In genomic region chr7:143239822-143240221, GRCh38 we compare ENCODE assay signal across 13 cellular contexts. TPM values are rescaled to one million over a fixed set of nuclear protein-coding genes. Genes with fewer than 3 reads are reported as not detected.
DNase-seq lines count a peak whose midpoint lies in the region; ATAC-seq and TF ChIP-seq lines count a peak whose summit lies in the region.
"Had no signal": no experiment of that assay in that cellular context is flagged by ENCODE, and none has a peak within 500 bp of the region (broad histone marks: within the 10 kb centered on the region; RNA-seq: fewer than 3 reads in every experiment).

No MANE protein-coding gene starts in this region.

- no peak overlapping the region for H3K4me2 ChIP-seq in mammary epithelial cell (ENCODE audit: insufficient read depth, low read depth, low read length)
- H3K4me2 ChIP-seq: neural progenitor cell had no signal

- peaks cover 4% of the 10 kb centered on the region for H3K36me3 Mint-ChIP-seq in T-helper 17 cell (ENCODE audit: low read depth)
- H3K36me3 Mint-ChIP-seq: neural progenitor cell had no signal

- peak; percentile 93 for DNase-seq in CD1c-positive myeloid dendritic cell (ENCODE audit: extremely low spot score)
- peak; percentile 97 for DNase-seq in MV-4-11 (lab: John Stamatoyannopoulos, UW)
- DNase-seq in mammary epithelial cell = peak; percentile 45
- DNase-seq in T-helper 17 cell = no peak
- DNase-seq in adrenal gland = no peak
- no peak for DNase-seq in prostate gland (ENCODE audit: low spot score)

- H3K4me3 ChIP-seq in mammary epithelial cell (replicated peaks in 1 of 3; ENCODE audit: insufficient read depth in 1 of 3, low read depth in 2 of 3, low read length in 3 of 3) (no peak overlapping the region), muscle layer of colon (ENCODE audit: low read depth in 1 of 2, low read length in 2 of 2) (no peak overlapping the region), adrenal gland (no peak overlapping the region), prostate gland (no peak overlapping the region)
- H3K4me3 ChIP-seq: neural progenitor cell had no signal

- BruUV-seq in mammary epithelial cell (replicated peaks; lab: Mats Ljungman, UMichigan) = no TSS peak

- H3K27ac Mint-ChIP-seq in T-helper 17 cell = no peak overlapping the region
- H3K27ac Mint-ChIP-seq: activated naive CD8-positive, alpha-beta T cell treated with anti-CD3 and anti-CD28 coated beads, Interleukin-2, amount 50 U/mL, for 24 hours; CD8-positive, alpha-beta memory T cell; neural progenitor cell; stimulated activated naive B cell treated with anti-CD40 and anti-IgM and Interleukin-4, amounts not matched to agents 10 μg/mL and 1 μg/mL and 100 μg/mL, for 72 hours had no signal

- CTCF ChIA-PET in mammary epithelial cell (lab: Charles Lee; ENCODE audit: low non-redundant PET) = interaction anchor here (0.6 to 1.0 kb wide), 5 partner anchors 10 to 177 kb away, joined by 3 to 7 read pairs (median 4); partner anchors contain the start of gene PIP

- H3K9me3 ChIP-seq in mammary epithelial cell (replicated peaks; ENCODE audit: insufficient read depth, low read length) (no peaks in the 10 kb centered on the region), muscle layer of colon (ENCODE audit: low read length) (no peaks in the 10 kb centered on the region), T-helper 17 cell (ENCODE audit: control insufficient read depth, low read length, poor library complexity, severe bottlenecking) (peaks cover 10% of the 10 kb centered on the region), adrenal gland (replicated peaks in 1 of 3) (peaks cover 0 to 4% (median 0%) of the 10 kb centered on the region in 3 donors), prostate gland (no peaks in the 10 kb centered on the region)

- intact Hi-C loops in mammary epithelial cell (cut with micrococcal nuclease) = loop anchor here (1.0 to 5.0 kb wide), 6 partner anchors 47 to 176 kb away; partner anchors contain the start of genes CASP2, EPHA1 and ZYX
- intact Hi-C loops in adrenal gland (cut with DNase I) = loop anchor here (2.0 to 10.0 kb wide), 3 partner anchors 67 to 177 kb away; no protein-coding TSS in a partner anchor
- intact Hi-C loops in prostate gland (cut with DNase I) = loop anchor here (5.0 kb wide), 1 partner anchor 177 kb away; no protein-coding TSS in a partner anchor

- in situ Hi-C loops in mammary epithelial cell (cut with MboI; ENCODE audit: low sequenced_read_pairs in 2 of 2) = no loop called here

- H3K9ac ChIP-seq in mammary epithelial cell (ENCODE audit: insufficient read depth, low read length) (no peak overlapping the region), muscle layer of colon (ENCODE audit: low read length) (peak overlapping the region; percentile 13)
- H3K9ac ChIP-seq: neural progenitor cell had no signal

- H3K4me1 Mint-ChIP-seq in T-helper 17 cell = peaks cover 17% of the 10 kb centered on the region
- H3K4me1 Mint-ChIP-seq: stimulated activated naive B cell treated with anti-CD40 and anti-IgM and Interleukin-4, amounts not matched to agents 10 μg/mL and 1 μg/mL and 100 μg/mL, for 72 hours had no signal

- no peaks in the 10 kb centered on the region for H3K27me3 ChIP-seq in mammary epithelial cell (ENCODE audit: insufficient read depth, low read length)
- no peaks in the 10 kb centered on the region for H3K27me3 ChIP-seq in muscle layer of colon (ENCODE audit: control insufficient read depth in 1 of 2, insufficient read depth in 2 of 2, low read length in 2 of 2)
- no peaks in the 10 kb centered on the region for H3K27me3 ChIP-seq in adrenal gland
- no peaks in the 10 kb centered on the region for H3K27me3 ChIP-seq in prostate gland (replicated peaks; ENCODE audit: insufficient read depth)

- no peak overlapping the region for H3K4me3 Mint-ChIP-seq in T-helper 17 cell
- H3K4me3 Mint-ChIP-seq: activated naive CD8-positive, alpha-beta T cell treated with anti-CD3 and anti-CD28 coated beads, Interleukin-2, amount 50 U/mL, for 24 hours; CD8-positive, alpha-beta memory T cell; neural progenitor cell; stimulated activated naive B cell treated with anti-CD40 and anti-IgM and Interleukin-4, amounts not matched to agents 10 μg/mL and 1 μg/mL and 100 μg/mL, for 72 hours had no signal

- H3K36me3 ChIP-seq in mammary epithelial cell (ENCODE audit: insufficient read depth, low read length) = no peaks in the 10 kb centered on the region
- H3K36me3 ChIP-seq in muscle layer of colon (ENCODE audit: insufficient read depth, low read length) = no peaks in the 10 kb centered on the region
- no peaks in the 10 kb centered on the region for H3K36me3 ChIP-seq in adrenal gland (replicated peaks in 1 of 2)
- H3K36me3 ChIP-seq in prostate gland = no peaks in the 10 kb centered on the region
- H3K36me3 ChIP-seq: neural progenitor cell had no signal

- H3K27ac ChIP-seq in mammary epithelial cell (ENCODE audit: insufficient read depth, low read depth, low read length) = no peak overlapping the region
- no peak overlapping the region for H3K27ac ChIP-seq in muscle layer of colon (ENCODE audit: low read depth, low read length)
- H3K27ac ChIP-seq in adrenal gland = no peak overlapping the region
- no peak overlapping the region for H3K27ac ChIP-seq in prostate gland
- H3K27ac ChIP-seq: neural progenitor cell had no signal

- TF ChIP-seq POLR2A in adrenal gland (IDR thresholded peaks at IDR 0.05) = no peak
- no peak for TF ChIP-seq POLR2A in prostate gland (IDR thresholded peaks at IDR 0.05)

- no peaks in the 10 kb centered on the region for H3K27me3 Mint-ChIP-seq in T-helper 17 cell

- H3K79me2 ChIP-seq in mammary epithelial cell (ENCODE audit: insufficient read depth, low read length) = no peaks in the 10 kb centered on the region

- ATAC-seq in HG03280 (IDR thresholded peaks at IDR 0.05; ENCODE audit: unreplicated experiment) (no peak), T-helper 17 cell (no peak)

- no peaks in the 10 kb centered on the region for H4K20me1 ChIP-seq in mammary epithelial cell (ENCODE audit: insufficient read depth, low read length)

- H3K4me1 ChIP-seq in mammary epithelial cell (ENCODE audit: insufficient read depth, low read length) = peaks cover 9% of the 10 kb centered on the region
- H3K4me1 ChIP-seq in muscle layer of colon (ENCODE audit: insufficient read depth, low read length) = peaks cover 4% of the 10 kb centered on the region
- peaks cover 0 to 4% of the 10 kb centered on the region in 2 donors for H3K4me1 ChIP-seq in adrenal gland (replicated peaks in 1 of 2)
- H3K4me1 ChIP-seq in prostate gland (replicated peaks) = no peaks in the 10 kb centered on the region
- H3K4me1 ChIP-seq: neural progenitor cell had no signal

- H2AFZ ChIP-seq in mammary epithelial cell (ENCODE audit: low read depth, low read length) = no peak overlapping the region
- H2AFZ ChIP-seq: neural progenitor cell had no signal

- TF ChIP-seq CTCF in mammary epithelial cell (conservative IDR thresholded peaks at IDR 0.05 in 1 of 2, IDR thresholded peaks at IDR 0.05 in 1 of 2; ENCODE audit: extremely low read depth in 1 of 2, insufficient read depth in 1 of 2, low read depth in 1 of 2, low read length in 2 of 2) = no peak
- TF ChIP-seq CTCF in adrenal gland (IDR thresholded peaks at IDR 0.05) = no peak
- no peak for TF ChIP-seq CTCF in prostate gland (IDR thresholded peaks at IDR 0.05)

- dilution Hi-C loops in mammary epithelial cell (cut with HindIII; ENCODE audit: low sequenced_read_pairs) = no loop called here

RNA-seq across cellular contexts. Expression of gene TAS2R40, which starts 18.0 kb away (rescaled TPM):
- total RNA-seq in mammary epithelial cell = not detected
- not detected for polyA plus RNA-seq in mammary epithelial cell
- not detected for polyA minus RNA-seq in mammary epithelial cell
- not detected for total RNA-seq in T-helper 17 cell
- not detected for total RNA-seq in adrenal gland
- not detected for polyA plus RNA-seq in adrenal gland
- total RNA-seq in prostate gland = not detected
- total RNA-seq: CD8-positive, alpha-beta memory T cell; H7 had no signal
- polyA plus RNA-seq: CD8-positive, alpha-beta memory T cell had no signal

RNA-seq across cellular contexts. Expression of gene GSTK1, which starts 23.4 kb away (rescaled TPM):
- 100 to 1,000 TPM; 111 to 118 TPM for total RNA-seq in mammary epithelial cell
- 155 TPM for polyA plus RNA-seq in mammary epithelial cell
- 123 TPM for polyA minus RNA-seq in mammary epithelial cell
- 100 to 1,000 TPM; 428 to 433 TPM for total RNA-seq in T-helper 17 cell
- 100 to 1,000 TPM; 155 to 300 (median 202) TPM for total RNA-seq in adrenal gland
- polyA plus RNA-seq in adrenal gland = 100 to 1,000 TPM; 173 to 240 (median 229) TPM
- 100 to 1,000 TPM; 134 to 153 TPM for total RNA-seq in prostate gland

RNA-seq across cellular contexts. Expression of gene TMEM139, which starts 44.9 kb away (rescaled TPM):
- total RNA-seq in mammary epithelial cell (10 to 100 TPM; 17.9 to 38.8 TPM), T-helper 17 cell (under 1 TPM; 0.77 to 0.86 TPM), adrenal gland (1 to 10 TPM in 6 of 8 donors, under 1 TPM in 2; 0.54 to 4.8 (median 1.9) TPM), prostate gland (1 to 10 TPM in 1 of 2 donors, under 1 TPM in 1; 0.51 to 7.7 TPM)
- polyA plus RNA-seq in mammary epithelial cell (24.8 TPM), adrenal gland (1 to 10 TPM; 1.9 to 7.5 (median 3.9) TPM)
- polyA minus RNA-seq in mammary epithelial cell = 9.4 TPM

RNA-seq across cellular contexts. Expression of gene CASP2, which starts 48.3 kb away (rescaled TPM):
- total RNA-seq in mammary epithelial cell (10 to 100 TPM; 18.3 to 43.5 TPM), T-helper 17 cell (10 to 100 TPM; 49.3 to 52.5 TPM), adrenal gland (10 to 100 TPM in 6 of 8 donors, 1 to 10 TPM in 2; 8.9 to 25.4 (median 14.3) TPM), prostate gland (10 to 100 TPM; 19.6 to 20.2 TPM)
- polyA plus RNA-seq in mammary epithelial cell (24.6 TPM), adrenal gland (10 to 100 TPM in 1 of 3 donors, 1 to 10 TPM in 2; 4.6 to 16.1 (median 5.3) TPM)
- 77.0 TPM for polyA minus RNA-seq in mammary epithelial cell

RNA-seq across cellular contexts. Expression of gene TAS2R39, which starts 56.6 kb away (rescaled TPM):
- not detected for total RNA-seq in mammary epithelial cell
- polyA plus RNA-seq in mammary epithelial cell = not detected
- polyA minus RNA-seq in mammary epithelial cell = not detected
- total RNA-seq in T-helper 17 cell = not detected
- total RNA-seq in adrenal gland = not detected
- polyA plus RNA-seq in adrenal gland = not detected
- total RNA-seq in prostate gland = not detected
- total RNA-seq: CD8-positive, alpha-beta memory T cell; H7 had no signal
- polyA plus RNA-seq: CD8-positive, alpha-beta memory T cell had no signal

Comparison
In these comparisons a context has a peak if more than half of its experiments do, and no peak if none do; other contexts are left out.
1. DNase-seq: peak in CD1c-positive myeloid dendritic cell (single experiment), MV-4-11 (single experiment) and mammary epithelial cell (single experiment); none in T-helper 17 cell (0 of 3), adrenal gland (0 of 7) and prostate gland (single experiment).